Comparison of ENCODE assay signal across 8 cellular contexts in the genomic region with DNA sequence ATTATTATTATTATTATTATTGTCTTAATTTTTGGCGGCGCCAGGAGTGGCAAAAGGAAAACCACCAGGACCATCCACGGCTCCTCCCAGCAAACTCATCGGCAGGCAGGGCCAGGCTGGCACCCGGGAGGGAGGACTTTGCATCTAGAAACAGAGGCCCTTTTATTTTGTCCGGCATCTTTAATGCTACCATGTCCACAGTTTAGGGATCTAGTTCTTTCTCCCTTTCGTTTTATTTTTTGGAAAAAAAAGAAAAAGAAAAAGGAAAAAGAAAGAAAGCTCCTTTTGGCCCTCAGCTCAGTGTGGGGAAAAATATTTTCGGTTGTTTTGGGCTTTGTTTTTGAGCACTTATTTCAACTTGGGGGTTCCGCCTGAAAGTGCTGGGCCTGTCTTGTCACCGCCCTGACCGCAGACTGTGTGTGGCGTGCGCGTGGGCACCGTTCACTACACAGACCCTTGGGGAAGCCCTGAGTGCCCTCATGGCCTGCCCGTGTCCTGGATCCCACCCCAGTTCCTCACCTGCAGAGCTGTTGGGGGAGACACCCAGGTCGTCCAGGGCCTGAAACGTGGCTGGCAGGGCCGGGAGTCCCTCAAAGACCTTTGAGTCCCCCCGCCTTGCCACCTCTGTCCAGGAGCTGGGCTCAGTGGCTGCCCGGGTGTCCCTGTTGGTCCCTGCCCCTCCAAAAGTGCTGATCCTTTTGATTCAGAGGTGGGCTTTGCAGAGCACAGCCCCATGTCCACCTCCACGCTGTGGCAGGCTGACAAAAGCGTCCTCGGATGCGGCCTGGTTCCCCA.
DNase-seq lines count a peak whose midpoint lies in the region; ATAC-seq, FAIRE-seq and TF ChIP-seq lines count a peak whose summit lies in the region.

No MANE protein-coding gene starts in this region.

- no peak for DNase-seq in IMR-90
- DNase-seq in cerebellar cortex (ENCODE audit: low spot score) = peak; percentile 41
- peak; percentile 76 for DNase-seq in kidney
- peak in 5 of 49 donors; percentile 35 to 48 (median 43) for DNase-seq in substantia nigra (lab: John Stamatoyannopoulos, UW)
- no peak for DNase-seq in middle frontal gyrus (ENCODE audit: extremely low spot score, low spot score)
- DNase-seq in iPS-NIHi11 (ENCODE audit: low spot score) = no peak

- H3K4me3 ChIP-seq in IMR-90 (ENCODE audit: insufficient read depth, low read depth, low read length) (no peak overlapping the region), kidney (ENCODE audit: low read length in 2 of 2) (peak overlapping the region; percentile 25 to 50)

- no peaks in the 10 kb centered on the region for H3K27me3 ChIP-seq in IMR-90 (ENCODE audit: control insufficient read depth, insufficient read depth, low read length)

- no peak for TF ChIP-seq RAD21 in IMR-90 (IDR thresholded peaks at IDR 0.05; ENCODE audit: low read length)

- peak overlapping the region; percentile 10; the same call in 1 of the 2 replicates for H2AK5ac ChIP-seq in IMR-90 (ENCODE audit: low read depth, low read length)

- H2AK9ac ChIP-seq in IMR-90 (replicated peaks; ENCODE audit: low read depth, low read length, poor library complexity) = peak overlapping the region; percentile 74

- H3K9me3 ChIP-seq in IMR-90 (ENCODE audit: control insufficient read depth, insufficient read depth, low read length) = no peaks in the 10 kb centered on the region
- H3K9me3 ChIP-seq in kidney (ENCODE audit: control insufficient read depth in 1 of 2, low read length in 2 of 2) = no peaks in the 10 kb centered on the region

- peaks cover 51% of the 10 kb centered on the region for H4K20me1 ChIP-seq in IMR-90 (ENCODE audit: insufficient read depth, low read length)

- no peak overlapping the region for H4K5ac ChIP-seq in IMR-90 (ENCODE audit: low read depth, low read length)

- peak overlapping the region; percentile 33; the same call in 1 of the 2 replicates for H3K4ac ChIP-seq in IMR-90 (ENCODE audit: low read depth, low read length)

- TF ChIP-seq CTCF in IMR-90 (conservative IDR thresholded peaks at IDR 0.05; ENCODE audit: low read depth, low read length) = no peak
- no peak for TF ChIP-seq CTCF in kidney (IDR thresholded peaks at IDR 0.05; ENCODE audit: borderline replicate concordance, extremely low read depth, insufficient read depth)

- WGBS in IMR-90 (ENCODE audit: extremely low coverage in 2 of 2, insufficient read length in 1 of 2), 2 experiments = 93% methylated on average over 8 of the region's 25 CpGs; no CpG with 5 or more reads in 1 of the 2 experiments

- CTCF ChIA-PET in IMR-90 (lab: Yijun Ruan, JAX) = no interaction called here

- in situ Hi-C loops in IMR-90 (cut with MboI; ENCODE audit: low sequenced_read_pairs) = no loop called here

- peak overlapping the region; percentile 31 for H4K91ac ChIP-seq in IMR-90 (ENCODE audit: insufficient read depth, low read depth, low read length)

- no peak overlapping the region for H2BK20ac ChIP-seq in IMR-90 (ENCODE audit: low read depth, low read length)

- H2BK5ac ChIP-seq in IMR-90 (ENCODE audit: low read depth, low read length, poor library complexity, severe bottlenecking) = no peak overlapping the region

- H3K4me1 ChIP-seq in IMR-90 (ENCODE audit: control insufficient read depth, insufficient read depth, low read length) = peaks cover 46% of the 10 kb centered on the region
- H3K4me1 ChIP-seq in kidney (ENCODE audit: control insufficient read depth in 1 of 2, insufficient read depth in 1 of 2, low read depth in 1 of 2, low read length in 2 of 2) = peaks cover 48 to 60% of the 10 kb centered on the region in 2 donors

- H3K56ac ChIP-seq in IMR-90 (ENCODE audit: extremely low read depth, insufficient read depth, low read length) = no peak overlapping the region

- H2BK15ac ChIP-seq in IMR-90 (ENCODE audit: low read depth, low read length) = no peak overlapping the region

- no TSS peak for BruUV-seq in IMR-90 (replicated peaks; lab: Mats Ljungman, UMichigan)

- H4K8ac ChIP-seq in IMR-90 (ENCODE audit: low read depth in 2 of 2, low read length in 2 of 2) = peak overlapping the region; percentile 26 to 60; a peak in 3 of 4 replicates

- peak overlapping the region; percentile 66; the same call in 1 of the 2 replicates for H3K14ac ChIP-seq in IMR-90 (replicated peaks; ENCODE audit: low read depth, low read length)

- peak overlapping the region; percentile 8; the same call in 1 of the 2 replicates for H3K23ac ChIP-seq in IMR-90 (ENCODE audit: low read depth, low read length)

- intact Hi-C loops in IMR-90 (cut with micrococcal nuclease) (no loop called here), kidney (cut with DNase I) (no loop called here)

- ATAC-seq in IMR-90 (ENCODE audit: low read depth) (no peak), HG03571 (IDR thresholded peaks at IDR 0.05; ENCODE audit: unreplicated experiment) (no peak), HG02970 (IDR thresholded peaks at IDR 0.05; ENCODE audit: low FRiP score, unreplicated experiment) (no peak)

- POLR2A ChIA-PET in IMR-90 (lab: Charles Lee; ENCODE audit: unreplicated experiment) = no interaction called here

- peak overlapping the region; percentile 8 for H2AFZ ChIP-seq in IMR-90 (replicated peaks; ENCODE audit: low read length, poor library complexity)

- peaks cover 27% of the 10 kb centered on the region for H3K36me3 ChIP-seq in IMR-90 (ENCODE audit: control insufficient read depth, insufficient read depth, low read length)
- H3K36me3 ChIP-seq in kidney (ENCODE audit: control insufficient read depth in 1 of 2, insufficient read depth in 2 of 2, low read length in 2 of 2) = peaks cover 4 to 7% of the 10 kb centered on the region in 2 donors

- peaks cover 12% of the 10 kb centered on the region for H3K9me1 ChIP-seq in IMR-90 (ENCODE audit: insufficient read depth, low read length)

- TF ChIP-seq POLR2A in IMR-90 (IDR thresholded peaks at IDR 0.05; ENCODE audit: low read depth, low read length) = no peak

- FAIRE-seq in kidney (lab: Jason Lieb, UNC) = no peak

- H3K18ac ChIP-seq in IMR-90 (ENCODE audit: low read depth, low read length) = no peak overlapping the region

- dilution Hi-C loops in IMR-90 (cut with HindIII; ENCODE audit: low sequenced_read_pairs, unreplicated experiment) = no loop called here

- H3K27ac ChIP-seq in IMR-90 (ENCODE audit: insufficient read depth, low read length) (peak overlapping the region; percentile 63), kidney (ENCODE audit: low read depth in 2 of 2, low read length in 2 of 2) (peak overlapping the region; percentile 91 to 93), substantia nigra (ENCODE audit: low read depth, low read length, poor library complexity, severe bottlenecking) (peak overlapping the region; percentile 99)

- no peak overlapping the region for H2BK120ac ChIP-seq in IMR-90 (ENCODE audit: low read depth, low read length)

- H3K4me2 ChIP-seq in IMR-90 (ENCODE audit: low read depth, low read length) = peak overlapping the region; percentile 1; the same call in 1 of the 2 replicates

- peaks cover 0 to 46% of the 10 kb centered on the region in 2 experiments; a peak in 2 of 4 replicates for H3K79me1 ChIP-seq in IMR-90 (ENCODE audit: low read depth in 1 of 2, low read length in 2 of 2)

- H3K9ac ChIP-seq in IMR-90 (ENCODE audit: low read depth, low read length) (peak overlapping the region; percentile 33; the same call in 1 of the 2 replicates), kidney (ENCODE audit: low read length in 2 of 2) (peak overlapping the region; percentile 74 to 83)

TF ChIP-seq in IMR-90, 13 proteins besides CTCF, POLR2A, EP300 and RAD21:
- TF ChIP-seq CEBPB (IDR thresholded peaks at IDR 0.05; ENCODE audit: low read depth, low read length) (no peak), FOS (IDR thresholded peaks at IDR 0.05; ENCODE audit: low read depth, low read length) (no peak), MAFK (IDR thresholded peaks at IDR 0.05; ENCODE audit: low read depth, low read length) (no peak), NFE2L2 (IDR thresholded peaks at IDR 0.05; ENCODE audit: low read depth, low read length) (no peak), RCOR1 (IDR thresholded peaks at IDR 0.05; ENCODE audit: insufficient replicate concordance, low read length) (no peak), SMC3 (IDR thresholded peaks at IDR 0.05; ENCODE audit: low read depth, low read length) (no peak), MXI1 (IDR thresholded peaks at IDR 0.05; ENCODE audit: borderline replicate concordance, low read depth, low read length) (no peak), RFX5 (IDR thresholded peaks at IDR 0.05; ENCODE audit: low read depth, low read length) (no peak), BHLHE40 (IDR thresholded peaks at IDR 0.05; ENCODE audit: low read depth, low read length) (no peak), MAZ (IDR thresholded peaks at IDR 0.05; ENCODE audit: borderline replicate concordance, low read depth, low read length) (no peak), CHD1 (IDR thresholded peaks at IDR 0.05; ENCODE audit: low read depth, low read length) (no peak)
- TF ChIP-seq, protein P1, sequence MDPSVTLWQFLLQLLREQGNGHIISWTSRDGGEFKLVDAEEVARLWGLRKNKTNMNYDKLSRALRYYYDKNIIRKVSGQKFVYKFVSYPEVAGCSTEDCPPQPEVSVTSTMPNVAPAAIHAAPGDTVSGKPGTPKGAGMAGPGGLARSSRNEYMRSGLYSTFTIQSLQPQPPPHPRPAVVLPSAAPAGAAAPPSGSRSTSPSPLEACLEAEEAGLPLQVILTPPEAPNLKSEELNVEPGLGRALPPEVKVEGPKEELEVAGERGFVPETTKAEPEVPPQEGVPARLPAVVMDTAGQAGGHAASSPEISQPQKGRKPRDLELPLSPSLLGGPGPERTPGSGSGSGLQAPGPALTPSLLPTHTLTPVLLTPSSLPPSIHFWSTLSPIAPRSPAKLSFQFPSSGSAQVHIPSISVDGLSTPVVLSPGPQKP (IDR thresholded peaks at IDR 0.05; ENCODE audit: borderline replicate concordance, low read depth, low read length) = no peak
- TF ChIP-seq, protein P2, sequence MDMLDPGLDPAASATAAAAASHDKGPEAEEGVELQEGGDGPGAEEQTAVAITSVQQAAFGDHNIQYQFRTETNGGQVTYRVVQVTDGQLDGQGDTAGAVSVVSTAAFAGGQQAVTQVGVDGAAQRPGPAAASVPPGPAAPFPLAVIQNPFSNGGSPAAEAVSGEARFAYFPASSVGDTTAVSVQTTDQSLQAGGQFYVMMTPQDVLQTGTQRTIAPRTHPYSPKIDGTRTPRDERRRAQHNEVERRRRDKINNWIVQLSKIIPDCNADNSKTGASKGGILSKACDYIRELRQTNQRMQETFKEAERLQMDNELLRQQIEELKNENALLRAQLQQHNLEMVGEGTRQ (IDR thresholded peaks at IDR 0.05; ENCODE audit: low read depth, low read length) = no peak

Comparison
In these comparisons a context has a peak if more than half of its experiments do, and no peak if none do; other contexts are left out.
1. DNase-seq: peak in cerebellar cortex (single experiment) and kidney (single experiment); none in IMR-90 (single experiment), middle frontal gyrus (single experiment) and iPS-NIHi11 (single experiment).
2. Peak in every context shown above with its lines, with median percentiles within 50 percentile points of each other: H3K27ac ChIP-seq.